Comparison of ENCODE assay signal across 9 cellular contexts in the genomic region with DNA sequence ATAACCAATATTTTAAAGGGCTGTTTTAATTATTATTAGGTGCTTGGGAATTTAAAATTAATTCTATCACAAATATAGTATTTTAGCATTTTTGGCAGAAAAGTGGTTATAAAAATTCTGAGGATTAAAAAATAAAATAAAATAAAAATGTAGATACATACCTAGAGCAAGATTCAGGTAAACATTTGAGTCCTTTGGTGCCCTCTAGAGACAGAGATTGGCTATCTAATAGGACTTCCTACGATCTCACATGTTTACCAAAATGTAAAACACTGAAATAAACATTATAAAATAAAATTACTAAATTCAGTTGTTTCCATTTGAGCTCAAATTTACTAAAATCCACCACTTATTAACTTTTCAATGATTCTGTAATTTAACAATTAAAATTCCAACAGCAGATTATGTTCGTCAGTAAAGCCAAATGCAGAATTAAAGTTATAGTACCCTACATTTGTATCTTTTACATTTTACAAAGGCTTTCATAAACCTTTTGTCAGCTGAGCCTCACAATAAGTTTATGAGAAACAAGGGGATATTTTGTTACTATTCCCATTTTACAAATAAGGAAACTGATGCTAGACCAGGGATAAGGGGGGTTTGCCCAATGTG. TPM values are rescaled to one million over a fixed set of nuclear protein-coding genes. Genes with fewer than 3 reads are reported as not detected.
DNase-seq lines count a peak whose midpoint lies in the region; ATAC-seq and TF ChIP-seq lines count a peak whose summit lies in the region.
"Had no signal": no experiment of that assay in that cellular context is flagged by ENCODE, and none has a peak within 500 bp of the region (broad histone marks: within the 10 kb centered on the region; RNA-seq: fewer than 3 reads in every experiment).

No MANE protein-coding gene starts in this region.

- H3K9me3 ChIP-seq in mucosa of descending colon: no peaks in the 10 kb centered on the region
- H3K9me3 ChIP-seq in tibial nerve: no peaks in the 10 kb centered on the region

- H3K4me2 ChIP-seq in KMS-11: no peak overlapping the region

- no peaks in the 10 kb centered on the region for H3K27me3 ChIP-seq in KMS-11 (ENCODE audit: insufficient read depth, low read depth)
- H3K27me3 ChIP-seq in brain microvascular endothelial cell (replicated peaks): no peaks in the 10 kb centered on the region
- no peaks in the 10 kb centered on the region for H3K27me3 ChIP-seq in tibial nerve

- in situ Hi-C loops in brain microvascular endothelial cell (cut with HindIII; ENCODE audit: low pct_ligation_motif_present, low sequenced_read_pairs): no loop called here

- no peaks in the 10 kb centered on the region for H4K20me1 ChIP-seq in KMS-11 (ENCODE audit: insufficient read depth)

- ATAC-seq in mucosa of descending colon: peak; percentile 36
- no peak for ATAC-seq in HG03139 (IDR thresholded peaks at IDR 0.05; ENCODE audit: unreplicated experiment)
- ATAC-seq in HG03135 (IDR thresholded peaks at IDR 0.05; ENCODE audit: unreplicated experiment): no peak
- ATAC-seq: activated naive CD8-positive, alpha-beta T cell treated with anti-CD3 and anti-CD28 coated beads, Interleukin-2, amount 50 U/mL, for 24 hours had no signal

- peak; percentile 33; the same call in 1 of the 2 replicates for TF ChIP-seq CTCF in KMS-11 (conservative IDR thresholded peaks at IDR 0.05; ENCODE audit: low read depth, low read length)
- TF ChIP-seq CTCF in brain microvascular endothelial cell (IDR thresholded peaks at IDR 0.05; ENCODE audit: low read depth, low read length, missing control alignments): peak; percentile 55
- peak; percentile 26 for TF ChIP-seq CTCF in mucosa of descending colon (IDR thresholded peaks at IDR 0.05)
- TF ChIP-seq CTCF in tibial nerve (IDR thresholded peaks at IDR 0.05): peak in 2 of 5 experiments; percentile 11 to 14

- H3K36me3 ChIP-seq in KMS-11 (ENCODE audit: insufficient read depth): no peaks in the 10 kb centered on the region
- H3K36me3 ChIP-seq in brain microvascular endothelial cell (replicated peaks): no peaks in the 10 kb centered on the region
- no peaks in the 10 kb centered on the region for H3K36me3 ChIP-seq in mucosa of descending colon (ENCODE audit: low read depth)
- peaks cover 0 to 14% (median 0%) of the 10 kb centered on the region in 3 donors for H3K36me3 ChIP-seq in tibial nerve

- TF ChIP-seq POLR2A in tibial nerve (IDR thresholded peaks at IDR 0.05): no peak

- intact Hi-C loops in mucosa of descending colon (cut with DNase I, micrococcal nuclease): no loop called here

- H3K9ac ChIP-seq in KMS-11: no peak overlapping the region

- peak; percentile 2 for DNase-seq in Daoy (ENCODE audit: low read depth)
- peak; percentile 12 for DNase-seq in brain microvascular endothelial cell
- DNase-seq in mucosa of descending colon: peak in 1 of 3 donors; percentile 54
- DNase-seq in globus pallidus (ENCODE audit: low spot score): no peak
- DNase-seq in tibial nerve (ENCODE audit: low spot score in 2 of 2): no peak
- DNase-seq: activated naive CD8-positive, alpha-beta T cell treated with anti-CD3 and anti-CD28 coated beads, Interleukin-2, amount 50 U/mL, for 24 hours had no signal

- no peak for TF ChIP-seq EP300 in tibial nerve (IDR thresholded peaks at IDR 0.05)

- no peak overlapping the region for H2AFZ ChIP-seq in KMS-11 (ENCODE audit: low read depth)

- 63 to 69% methylated on average over 2 of the region's 2 CpGs for WGBS in tibial nerve, 2 donors

- no peaks in the 10 kb centered on the region for H3K79me2 ChIP-seq in KMS-11 (ENCODE audit: insufficient read depth, low read depth)

- no peaks in the 10 kb centered on the region for H3K4me1 ChIP-seq in KMS-11 (ENCODE audit: low read depth, poor library complexity, severe bottlenecking)
- H3K4me1 ChIP-seq in mucosa of descending colon (ENCODE audit: low read depth): no peaks in the 10 kb centered on the region
- no peaks in the 10 kb centered on the region for H3K4me1 ChIP-seq in tibial nerve

- no peak overlapping the region for H3K4me3 ChIP-seq in KMS-11 (IDR thresholded peaks at IDR 0.05; ENCODE audit: insufficient read depth, low read depth, low read length)
- H3K4me3 ChIP-seq in brain microvascular endothelial cell (ENCODE audit: low read depth, low read length): no peak overlapping the region
- H3K4me3 ChIP-seq in mucosa of descending colon: no peak overlapping the region
- no peak overlapping the region for H3K4me3 ChIP-seq in tibial nerve

- H3K27ac ChIP-seq in KMS-11: no peak overlapping the region
- no peak overlapping the region for H3K27ac ChIP-seq in brain microvascular endothelial cell
- no peak overlapping the region for H3K27ac ChIP-seq in tibial nerve

RNA-seq across cellular contexts. Expression of gene SLC36A4, which starts 27.7 kb away (rescaled TPM):
- total RNA-seq in Daoy (2014; rRNA removed; shearing (Covaris generic)): 6.3 and 6.9 TPM in 2 replicates
- total RNA-seq in mucosa of descending colon (10 to 100 TPM in 2 of 3 donors, 1 to 10 TPM in 1; 8.3 to 20.1 (median 14.2) TPM), tibial nerve (10 to 100 TPM in 3 of 4 donors, 1 to 10 TPM in 1; 8.8 to 16.5 (median 12.6) TPM)

Comparison
In these comparisons a context has a peak if more than half of its experiments do, and no peak if none do; other contexts are left out.
1. DNase-seq: peak in Daoy (single experiment) and brain microvascular endothelial cell (single experiment); none in globus pallidus (single experiment) and tibial nerve (0 of 2).